2 cellular contexts compared by ENCODE assay signal in the genomic region with DNA sequence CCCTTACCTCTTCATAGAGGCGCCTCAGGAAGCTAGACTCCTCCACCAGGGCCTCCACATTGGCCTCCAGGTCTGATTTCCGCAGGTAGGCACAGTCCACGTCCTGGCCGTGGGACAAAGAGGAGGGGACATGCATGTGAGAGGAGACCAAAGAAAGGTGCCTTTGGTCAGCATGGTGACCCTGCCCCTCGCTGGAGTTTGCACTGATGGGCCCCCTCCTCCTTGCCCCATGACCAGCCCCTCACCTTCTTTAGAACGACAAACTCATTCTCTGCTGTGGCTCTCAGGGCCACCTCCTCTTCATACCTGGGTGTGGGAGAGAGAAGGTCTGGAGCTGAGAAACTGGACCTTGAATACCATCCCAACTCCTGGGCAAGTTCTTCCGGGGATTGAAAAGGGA.
TF ChIP-seq lines count a peak whose summit lies in the region.

No MANE protein-coding gene starts in this region.

TF ChIP-seq in IMR-90, 13 proteins besides CTCF, POLR2A, EP300 and RAD21:
- TF ChIP-seq FOS (IDR thresholded peaks at IDR 0.05; ENCODE audit: low read depth, low read length) (no peak), BHLHE40 (IDR thresholded peaks at IDR 0.05; ENCODE audit: low read depth, low read length) (no peak), MAZ (IDR thresholded peaks at IDR 0.05; ENCODE audit: borderline replicate concordance, low read depth, low read length) (no peak), MXI1 (IDR thresholded peaks at IDR 0.05; ENCODE audit: borderline replicate concordance, low read depth, low read length) (no peak), CHD1 (IDR thresholded peaks at IDR 0.05; ENCODE audit: low read depth, low read length) (no peak), NFE2L2 (IDR thresholded peaks at IDR 0.05; ENCODE audit: low read depth, low read length) (no peak), MAFK (IDR thresholded peaks at IDR 0.05; ENCODE audit: low read depth, low read length) (no peak), RFX5 (IDR thresholded peaks at IDR 0.05; ENCODE audit: low read depth, low read length) (no peak)
- TF ChIP-seq, protein P1, sequence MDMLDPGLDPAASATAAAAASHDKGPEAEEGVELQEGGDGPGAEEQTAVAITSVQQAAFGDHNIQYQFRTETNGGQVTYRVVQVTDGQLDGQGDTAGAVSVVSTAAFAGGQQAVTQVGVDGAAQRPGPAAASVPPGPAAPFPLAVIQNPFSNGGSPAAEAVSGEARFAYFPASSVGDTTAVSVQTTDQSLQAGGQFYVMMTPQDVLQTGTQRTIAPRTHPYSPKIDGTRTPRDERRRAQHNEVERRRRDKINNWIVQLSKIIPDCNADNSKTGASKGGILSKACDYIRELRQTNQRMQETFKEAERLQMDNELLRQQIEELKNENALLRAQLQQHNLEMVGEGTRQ (IDR thresholded peaks at IDR 0.05; ENCODE audit: low read depth, low read length), result no peak

TF ChIP-seq in H1, 55 proteins besides CTCF, POLR2A, EP300 and RAD21:
- no peak for TF ChIP-seq TAF1 (IDR thresholded peaks at IDR 0.05; ENCODE audit: low read depth, low read length)
- TF ChIP-seq SAP30 (IDR thresholded peaks at IDR 0.05; ENCODE audit: insufficient read depth, insufficient replicate concordance, low read length), result no peak
- no peak for TF ChIP-seq JUN (IDR thresholded peaks at IDR 0.05; ENCODE audit: low read depth, low read length)
- TF ChIP-seq POLR2AphosphoS5 (IDR thresholded peaks at IDR 0.05; ENCODE audit: low read depth, low read length), result no peak
- no peak for TF ChIP-seq RXRA (IDR thresholded peaks at IDR 0.05; ENCODE audit: insufficient read depth, low read depth, low read length)
- no peak for TF ChIP-seq SP1 (IDR thresholded peaks at IDR 0.05; ENCODE audit: low read depth, low read length)
- TF ChIP-seq CBX8 (IDR thresholded peaks at IDR 0.05; ENCODE audit: borderline replicate concordance, low read depth, low read length), result no peak
- TF ChIP-seq MAFK (IDR thresholded peaks at IDR 0.05; ENCODE audit: low read depth, low read length), result no peak
- TF ChIP-seq KDM4A (IDR thresholded peaks at IDR 0.05; ENCODE audit: low read depth, low read length, severe bottlenecking), result no peak
- TF ChIP-seq JUND (IDR thresholded peaks at IDR 0.05; ENCODE audit: low read length), result no peak
- no peak for TF ChIP-seq BACH1 (IDR thresholded peaks at IDR 0.05; ENCODE audit: low read length)
- no peak for TF ChIP-seq NRF1 (IDR thresholded peaks at IDR 0.05; ENCODE audit: low read depth, low read length)
- TF ChIP-seq HDAC2 (IDR thresholded peaks at IDR 0.05; ENCODE audit: borderline replicate concordance in 1 of 2, low read depth in 2 of 2, low read length in 2 of 2), result no peak
- TF ChIP-seq BCL11A (IDR thresholded peaks at IDR 0.05; ENCODE audit: low read depth in 2 of 2, low read length in 2 of 2), result no peak
- TF ChIP-seq CHD1 (IDR thresholded peaks at IDR 0.05; ENCODE audit: low read depth, low read length), result no peak
- TF ChIP-seq NANOG (IDR thresholded peaks at IDR 0.05; ENCODE audit: insufficient read depth, low read depth, low read length, poor library complexity, severe bottlenecking), result no peak
- TF ChIP-seq, protein P2, sequence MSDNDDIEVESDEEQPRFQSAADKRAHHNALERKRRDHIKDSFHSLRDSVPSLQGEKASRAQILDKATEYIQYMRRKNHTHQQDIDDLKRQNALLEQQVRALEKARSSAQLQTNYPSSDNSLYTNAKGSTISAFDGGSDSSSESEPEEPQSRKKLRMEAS (IDR thresholded peaks at IDR 0.05), result no peak
- no peak for TF ChIP-seq SIRT6 (IDR thresholded peaks at IDR 0.05; ENCODE audit: low read length)
